Comparison of ENCODE assay signal across 17 cellular contexts in genomic region chr17:62679866-62680377, GRCh38. TPM values are rescaled to one million over a fixed set of nuclear protein-coding genes. Genes with fewer than 3 reads are reported as not detected.
DNase-seq lines count a peak whose midpoint lies in the region; ATAC-seq, FAIRE-seq and TF ChIP-seq lines count a peak whose summit lies in the region.
"Had no signal": no experiment of that assay in that cellular context is flagged by ENCODE, and none has a peak within 500 bp of the region (broad histone marks: within the 10 kb centered on the region; RNA-seq: fewer than 3 reads in every experiment).

No MANE protein-coding gene starts in this region.

- H3K14ac ChIP-seq in H1 (ENCODE audit: insufficient read length), result no peak overlapping the region

- no peak overlapping the region for H4K5ac ChIP-seq in H1 (ENCODE audit: insufficient read length, low read depth, low read length)

- no peak overlapping the region for H2BK120ac ChIP-seq in H1 (replicated peaks; ENCODE audit: low read depth, low read length)

- no peak overlapping the region for H2AK5ac ChIP-seq in H1 (ENCODE audit: low read depth, low read length)

- H2BK20ac ChIP-seq in H1 (ENCODE audit: low read length), result no peak overlapping the region

- TF ChIP-seq POLR2A in H1 (IDR thresholded peaks at IDR 0.05; ENCODE audit: control extremely low read depth in 1 of 2, low read depth in 2 of 2, low read length in 2 of 2), result no peak

- H2BK5ac ChIP-seq in H1 (ENCODE audit: low read depth, low read length), result no peak overlapping the region

- no peaks in the 10 kb centered on the region for H3K79me1 ChIP-seq in H1 (ENCODE audit: low read depth, low read length)

- DNase-seq in Right ventricle myocardium inferior (ENCODE audit: missing footprints) (peak; percentile 57), left ventricle myocardium inferior (no peak), H1 (ENCODE audit: low read depth in 1 of 2, low spot score in 2 of 2) (no peak), osteoblast (ENCODE audit: insufficient read length, low spot score, missing footprints) (peak; percentile 55), HK-2 (ENCODE audit: unreplicated experiment) (no peak), EL (no peak), SKM-1 treated with dmso at 0.1 percent for 144 hours (lab: John Stamatoyannopoulos, UW; ENCODE audit: unreplicated experiment) (no peak)
- DNase-seq in stimulated activated naive CD4-positive, alpha-beta T cell treated with Interleukin-2 at 50 U/mL for 16 hours (lab: John Stamatoyannopoulos, UW), result no peak
- DNase-seq: GF-D8, GM23248, NCI-H1417 treated with DMSO at 0.1 percent for 48 hours, NCI-H1930, NCI-H345, NCI-H526, PC-3 had no signal

- no peak overlapping the region for H3K9ac ChIP-seq in H1 (replicated peaks in 1 of 4; ENCODE audit: extremely low read depth in 1 of 4, low read depth in 3 of 4, low read length in 3 of 4)
- H3K9ac ChIP-seq: GM23248, KMS-11 had no signal

- no peak overlapping the region for H3K18ac ChIP-seq in H1 (ENCODE audit: extremely low read depth, low read length)

- H4K20me1 ChIP-seq in H1 (replicated peaks in 1 of 2; ENCODE audit: control insufficient read depth in 1 of 2, insufficient read depth in 2 of 2, low read length in 2 of 2), result peaks cover 0 to 2% of the 10 kb centered on the region in 2 experiments
- peaks cover 7% of the 10 kb centered on the region for H4K20me1 ChIP-seq in osteoblast (ENCODE audit: insufficient read depth, low read length)

- TF ChIP-seq CTCF in left ventricle myocardium inferior (IDR thresholded peaks at IDR 0.05; ENCODE audit: borderline replicate concordance), result no peak
- TF ChIP-seq CTCF in H1 (IDR thresholded peaks at IDR 0.05; ENCODE audit: control extremely low read depth in 1 of 3, insufficient read depth in 1 of 3, low read depth in 1 of 3, low read length in 3 of 3), result no peak
- no peak for TF ChIP-seq CTCF in osteoblast (IDR thresholded peaks at IDR 0.05; ENCODE audit: extremely low read depth, low read depth, low read length)

- 97% methylated on average over 12 of the region's 37 CpGs; no CpG with 5 or more reads in 1 of the 2 experiments for WGBS in H1 (ENCODE audit: extremely low coverage in 1 of 2, insufficient coverage in 1 of 2, insufficient read length in 1 of 2, insufficient replicate concordance in 2 of 2, low coverage in 1 of 2, low lambda C conversion rate in 2 of 2, missing lambda C conversion rate in 1 of 2), 2 experiments

- H3K27ac ChIP-seq in left ventricle myocardium inferior (replicated peaks) (no peak overlapping the region), H1 (ENCODE audit: low read depth, low read length) (no peak overlapping the region), osteoblast (ENCODE audit: low read depth, low read length) (no peak overlapping the region)
- H3K27ac ChIP-seq: GM23248, KMS-11, SJSA1 had no signal

- no peak for FAIRE-seq in H1 (lab: Jason Lieb, UNC)

- intact Hi-C loops in Right ventricle myocardium inferior (cut with DNase I) (loop anchor here (10.0 kb wide), 1 partner anchor 725 kb away; no protein-coding TSS in a partner anchor), left ventricle myocardium inferior (cut with micrococcal nuclease) (no loop called here)

- H3K23ac ChIP-seq in H1 (ENCODE audit: insufficient read length), result no peak overlapping the region

- H3K79me2 ChIP-seq in H1 (ENCODE audit: control insufficient read depth in 1 of 2, insufficient read depth in 2 of 2, low read length in 2 of 2) (no peaks in the 10 kb centered on the region), osteoblast (ENCODE audit: insufficient read depth, low read length) (peaks cover 3% of the 10 kb centered on the region)

- H2AFZ ChIP-seq in H1 (ENCODE audit: low read length) (no peak overlapping the region), osteoblast (ENCODE audit: low read length) (no peak overlapping the region)
- H2AFZ ChIP-seq: GM23248 had no signal

- no peaks in the 10 kb centered on the region for H3K27me3 ChIP-seq in left ventricle myocardium inferior (ENCODE audit: low read depth)
- no peaks in the 10 kb centered on the region for H3K27me3 ChIP-seq in H1 (replicated peaks in 1 of 4; ENCODE audit: control insufficient read depth in 3 of 4, extremely low read depth in 1 of 4, insufficient read depth in 3 of 4, low read length in 3 of 4)
- no peaks in the 10 kb centered on the region for H3K27me3 ChIP-seq in osteoblast (ENCODE audit: insufficient read depth, low read length)
- H3K27me3 ChIP-seq: SJSA1 had no signal

- H3K4me1 ChIP-seq in left ventricle myocardium inferior (no peaks in the 10 kb centered on the region), H1 (replicated peaks in 1 of 4; ENCODE audit: control insufficient read depth in 3 of 4, insufficient read depth in 4 of 4, low read length in 3 of 4) (peaks cover 0 to 4% (median 0%) of the 10 kb centered on the region in 4 experiments; a peak in 2 of 7 replicates), osteoblast (ENCODE audit: insufficient read depth, low read length) (peaks cover 3% of the 10 kb centered on the region)
- H3K4me1 ChIP-seq: SJSA1 had no signal

- no peak for TF ChIP-seq RAD21 in H1 (IDR thresholded peaks at IDR 0.05 in 1 of 2, conservative IDR thresholded peaks at IDR 0.05 in 1 of 2; ENCODE audit: low read depth in 2 of 2, low read length in 2 of 2)

- H2BK12ac ChIP-seq in H1 (ENCODE audit: low read depth, low read length), result no peak overlapping the region

- H3K4ac ChIP-seq in H1 (replicated peaks; ENCODE audit: insufficient read length, low read depth, low read length), result no peak overlapping the region

- H3K4me2 ChIP-seq in H1 (ENCODE audit: insufficient read depth in 1 of 2, low read depth in 2 of 2, low read length in 2 of 2), result no peak overlapping the region
- H3K4me2 ChIP-seq in osteoblast (ENCODE audit: insufficient read depth, low read length), result no peak overlapping the region
- H3K4me2 ChIP-seq: KMS-11 had no signal

- TF ChIP-seq EP300 in H1 (IDR thresholded peaks at IDR 0.05; ENCODE audit: borderline replicate concordance in 1 of 2, low read depth in 2 of 2, low read length in 2 of 2), result no peak

- ATAC-seq in Right ventricle myocardium inferior, result no peak
- ATAC-seq: PC-3 had no signal

- H4K91ac ChIP-seq in H1 (replicated peaks; ENCODE audit: insufficient read length, low read length), result no peak overlapping the region

- H3K36me3 ChIP-seq in left ventricle myocardium inferior, result no peaks in the 10 kb centered on the region
- peaks cover 0 to 7% (median 3%) of the 10 kb centered on the region in 4 experiments; a peak in 4 of 8 replicates for H3K36me3 ChIP-seq in H1 (ENCODE audit: control insufficient read depth in 2 of 4, insufficient read depth in 4 of 4, low read length in 3 of 4)
- H3K36me3 ChIP-seq in osteoblast (ENCODE audit: insufficient read depth, low read length), result peaks cover 89% of the 10 kb centered on the region

- no peak overlapping the region for H3K4me3 ChIP-seq in left ventricle myocardium inferior
- H3K4me3 ChIP-seq in H1 (ENCODE audit: extremely low read depth in 1 of 4, insufficient read depth in 2 of 4, low read depth in 3 of 4, low read length in 4 of 4), result no peak overlapping the region
- H3K4me3 ChIP-seq in osteoblast (ENCODE audit: insufficient read depth, low read length), result no peak overlapping the region
- H3K4me3 ChIP-seq: GM23248, SJSA1 had no signal

- POLR2A ChIA-PET in H1 (lab: Charles Lee; ENCODE audit: partially characterized antibody), result interaction anchor here (1.3 kb wide), 1 partner anchor 10 kb away, joined by 4 read pairs; no protein-coding TSS in a partner anchor

- no peak overlapping the region for H2BK15ac ChIP-seq in H1 (ENCODE audit: low read length)

- H3K23me2 ChIP-seq in H1 (ENCODE audit: low read depth, low read length), result no peaks in the 10 kb centered on the region

- H3K56ac ChIP-seq in H1 (replicated peaks; ENCODE audit: insufficient read length, low read depth, low read length), result no peak overlapping the region

- CTCF ChIA-PET in H1 (lab: Charles Lee; ENCODE audit: partially characterized antibody), result interaction anchor here (1.5 to 3.7 kb wide), 3 partner anchors 7 to 23 kb away, joined by 5 to 20 read pairs (median 6); no protein-coding TSS in a partner anchor

- peak overlapping the region; percentile 57; the same call in 1 of the 2 replicates for H4K8ac ChIP-seq in H1 (ENCODE audit: extremely low read depth, insufficient read depth, low read length)

- no peaks in the 10 kb centered on the region for H3K9me3 ChIP-seq in left ventricle myocardium inferior (replicated peaks)
- H3K9me3 ChIP-seq in H1 (ENCODE audit: insufficient read depth in 2 of 2, low read depth in 1 of 2, low read length in 1 of 2), result no peaks in the 10 kb centered on the region; a peak in 1 of 4 replicates
- H3K9me3 ChIP-seq in osteoblast (ENCODE audit: low read depth, low read length), result no peaks in the 10 kb centered on the region
- H3K9me3 ChIP-seq: SJSA1 had no signal

TF ChIP-seq in H1, 55 proteins besides CTCF, POLR2A, EP300 and RAD21 (continues in another document):
- TF ChIP-seq CHD1 (IDR thresholded peaks at IDR 0.05; ENCODE audit: low read depth, low read length) (no peak), POLR2AphosphoS5 (IDR thresholded peaks at IDR 0.05; ENCODE audit: low read depth, low read length) (no peak), RXRA (IDR thresholded peaks at IDR 0.05; ENCODE audit: insufficient read depth, low read depth, low read length) (no peak), KDM1A (IDR thresholded peaks at IDR 0.05; ENCODE audit: borderline replicate concordance, low read length) (no peak), ASH2L (IDR thresholded peaks at IDR 0.05; ENCODE audit: low read length) (no peak), YY1 (IDR thresholded peaks at IDR 0.05; ENCODE audit: low read depth, low read length) (no peak), FOSL1 (IDR thresholded peaks at IDR 0.05; ENCODE audit: insufficient read depth, low read depth, low read length) (no peak), EZH2 (IDR thresholded peaks at IDR 0.05; ENCODE audit: low read depth, low read length, severe bottlenecking) (no peak), TEAD4 (IDR thresholded peaks at IDR 0.05; ENCODE audit: low read depth, low read length) (no peak), TCF12 (IDR thresholded peaks at IDR 0.05; ENCODE audit: low read depth, low read length) (no peak), BRCA1 (IDR thresholded peaks at IDR 0.05; ENCODE audit: low read depth, low read length) (no peak), KDM4A (IDR thresholded peaks at IDR 0.05; ENCODE audit: low read depth, low read length, severe bottlenecking) (no peak)

RNA-seq across cellular contexts. Expression of gene MRC2, which starts 52.5 kb away (rescaled TPM):
- total RNA-seq in Right ventricle myocardium inferior (33.8 TPM), left ventricle myocardium inferior (22.8 TPM), osteoblast (443 and 552 TPM in 2 replicates)
- total RNA-seq in H1 (2021; fragmentation: NEBNext Ultra II Directional; extraction: Animal tissue kit (Norgen Biotek cat#: 25700)), result 23.0 and 24.2 TPM in 2 replicates
- polyA plus RNA-seq in H1 (2011; rRNA removed), result 7.0 and 17.2 TPM in 2 replicates
- 10.9 TPM for polyA plus RNA-seq in H1 (2011; cell fraction: cytosol; rRNA removed)
- 82.7 TPM for polyA plus RNA-seq in H1 (2011; cell fraction: nucleus; rRNA removed)
- polyA plus RNA-seq in H1 (2012, experiment 1 of 2), result 12.5 to 19.6 TPM (median 17.8 TPM) in 4 replicates
- 14.4 TPM for polyA plus RNA-seq in H1 (2012, experiment 2 of 2)
- 25.8 TPM for polyA plus RNA-seq in H1 (2013, experiment 1 of 2)
- 22.6 TPM for polyA plus RNA-seq in H1 (2013, experiment 2 of 2)
- 10.5 and 11.7 TPM in 2 replicates for polyA minus RNA-seq in H1 (2011; rRNA and poly(A)+ RNA removed)
- 17.7 TPM for polyA minus RNA-seq in H1 (2011; cell fraction: cytosol; rRNA and poly(A)+ RNA removed)
- 26.9 TPM for polyA minus RNA-seq in H1 (2011; cell fraction: nucleus; rRNA and poly(A)+ RNA removed)

Comparison
In these comparisons a context has a peak if more than half of its experiments do, and no peak if none do; other contexts are left out.
1. DNase-seq: peak in Right ventricle myocardium inferior (single experiment) and osteoblast (single experiment); none in left ventricle myocardium inferior (single experiment), H1 (0 of 2), HK-2 (single experiment), EL (single experiment), SKM-1 treated with dmso at 0.1 percent for 144 hours (single experiment) and stimulated activated naive CD4-positive, alpha-beta T cell treated with Interleukin-2 at 50 U/mL for 16 hours (single experiment).
2. RNA of gene MRC2, which starts 52.5 kb away (total RNA-seq): 443 to 552 TPM in osteoblast; 33.8 TPM in Right ventricle myocardium inferior (single experiment), 23.0 to 24.2 TPM in H1 and 22.8 TPM in left ventricle myocardium inferior (single experiment); every median in the first group is over 10 times any median in the second.